Comparison of ENCODE assay signal across 23 cellular contexts in genomic region chr6:17318435-17319165, GRCh38. TPM values are rescaled to one million over a fixed set of nuclear protein-coding genes. Genes with fewer than 3 reads are reported as not detected.
"Had no signal": no experiment of that assay in that cellular context is flagged by ENCODE, and none has a peak within 500 bp of the region (broad histone marks: within the 10 kb centered on the region; RNA-seq: fewer than 3 reads in every experiment).

No MANE protein-coding gene starts in this region.

- H3K4me1 ChIP-seq: colonic mucosa, esophagus squamous epithelium, spleen, suprapubic skin, tibial artery had no signal

- DNase-seq: activated CD4-positive, alpha-beta T cell treated with anti-CD3 and anti-CD28 coated beads for 4 hours; activated CD4-positive, alpha-beta T cell treated with anti-CD3 and anti-CD28 coated beads, Interleukin-2, amount 50 U/mL, for 4 hours; activated naive CD4-positive, alpha-beta T cell; activated T-cell treated with anti-CD3 and anti-CD28 coated beads for 4 hours; activated T-cell treated with anti-CD3 and anti-CD28 coated beads, Interleukin-2, amount 50 U/mL, for 72 hours; anterior cingulate cortex; cerebellar nuclear complex; colonic mucosa; effector CD8-positive, alpha-beta T cell; esophagus squamous epithelium; glutamatergic neuron; left colon; mesendoderm; spleen; stimulated activated naive CD4-positive, alpha-beta T cell; tibial artery had no signal

- H3K27ac ChIP-seq: colonic mucosa, epithelial cell of prostate, esophagus squamous epithelium, hepatocyte, spleen, suprapubic skin, tibial artery, VCaP had no signal

- ATAC-seq: activated naive CD4-positive, alpha-beta T cell treated with anti-CD3 and anti-CD28 coated beads, Interleukin-2, amount 50 U/mL, for 72 hours; activated T-cell treated with anti-CD3 and anti-CD28 coated beads, Interleukin-2, amount 50 U/mL, for 72 hours; left colon had no signal

- H3K36me3 ChIP-seq: colonic mucosa, esophagus squamous epithelium, spleen, suprapubic skin, tibial artery had no signal

- H3K27me3 ChIP-seq: colonic mucosa, esophagus squamous epithelium, hepatocyte, spleen, suprapubic skin, tibial artery had no signal

- H3K9me3 ChIP-seq: colonic mucosa, esophagus squamous epithelium, suprapubic skin, tibial artery had no signal

- H3K4me3 ChIP-seq: colonic mucosa, esophagus squamous epithelium, hepatocyte, lung, spleen, suprapubic skin, tibial artery had no signal

RNA-seq across cellular contexts. Expression of gene RBM24, which starts 37.4 kb away (rescaled TPM):
- total RNA-seq: activated naive CD4-positive, alpha-beta T cell treated with anti-CD3 and anti-CD28 coated beads, Interleukin-2, amount 50 U/mL, for 72 hours; activated T-cell treated with anti-CD3 and anti-CD28 coated beads, Interleukin-2, amount 50 U/mL, for 72 hours; T-helper 1 cell treated with Interleukin-12 subunit alpha and Interleukin-12 subunit beta and Interleukin-4 antibody, amounts not matched to agents 30 ng/mL and 1 ng/mL, for 36 hours had no signal
